32 cellular contexts compared by ENCODE assay signal in genomic region chr6:17083397-17083796, GRCh38. TPM values are rescaled to one million over a fixed set of nuclear protein-coding genes. Genes with fewer than 3 reads are reported as not detected.
"Had no signal": no experiment of that assay in that cellular context is flagged by ENCODE, and none has a peak within 500 bp of the region (broad histone marks: within the 10 kb centered on the region; RNA-seq: fewer than 3 reads in every experiment).

No MANE protein-coding gene starts in this region.

- H3K36me3 ChIP-seq: ascending aorta, cardiac muscle cell, colonic mucosa had no signal

- DNase-seq: activated B cell treated with CpG ODN at 0.5 μM for 24 hours; activated CD4-positive, alpha-beta memory T cell treated with anti-CD3 and anti-CD28 coated beads, Interleukin-2, amount 10 ng/mL, durations not matched to agents 7 days and 5 days; activated CD4-positive, alpha-beta T cell treated with anti-CD3 and anti-CD28 coated beads for 4 hours; activated CD4-positive, alpha-beta T cell treated with anti-CD3 and anti-CD28 coated beads, Interleukin-2, amount 10 ng/mL, durations not matched to agents 24 days and 14 days; activated CD4-positive, alpha-beta T cell treated with anti-CD3 and anti-CD28 coated beads, Interleukin-2, amount 50 U/mL, for 48 hours; activated CD4-positive, CD25-positive, alpha-beta regulatory T cell treated with anti-CD3 and anti-CD28 coated beads, Interleukin-2, amount 50 U/mL, for 72 hours; activated CD8-positive, alpha-beta memory T cell treated with anti-CD3 and anti-CD28 coated beads for 24 hours; activated CD8-positive, alpha-beta memory T cell treated with anti-CD3 and anti-CD28 coated beads, Interleukin-2, amount 10 ng/mL, durations not matched to agents 7 days and 5 days; activated CD8-positive, alpha-beta memory T cell treated with anti-CD3 and anti-CD28 coated beads, Interleukin-2, amount 50 U/mL, for 48 hours; activated CD8-positive, alpha-beta T cell treated with anti-CD3 and anti-CD28 coated beads, Interleukin-2, amount 10 ng/mL, durations not matched to agents 7 days and 5 days; activated effector memory CD4-positive, alpha-beta T cell treated with Interleukin-2 at 50 U/mL for 16 hours; activated gamma-delta T cell; activated naive CD4-positive, alpha-beta T cell treated with anti-CD3 and anti-CD28 coated beads, Interleukin-2, amount 10 ng/mL, durations not matched to agents 7 days and 5 days; activated naive CD4-positive, alpha-beta T cell treated with Interleukin-2 at 50 U/mL for 16 hours; activated naive CD8-positive, alpha-beta T cell treated with anti-CD3 and anti-CD28 coated beads, Interleukin-2, amount 10 ng/mL, durations not matched to agents 7 days and 5 days; activated naive CD8-positive, alpha-beta T cell treated with anti-CD3 and anti-CD28 coated beads, Interleukin-2, amount 50 U/mL, for 24 hours; activated T-cell treated with anti-CD3 and anti-CD28 coated beads, Interleukin-2, amount 50 U/mL, for 24 hours; activated T-cell treated with anti-CD3 and anti-CD28 coated beads, Interleukin-2, amount 50 U/mL, for 48 hours; amygdala; anterior cingulate cortex; caudate nucleus; cerebellar nuclear complex; colonic mucosa; T-helper 2 cell; T-helper 9 cell had no signal

- H3K4me3 ChIP-seq: ascending aorta, cardiac muscle cell, colonic mucosa had no signal

- H3K27me3 ChIP-seq: ascending aorta, cardiac muscle cell, colonic mucosa had no signal

- ATAC-seq: activated CD8-positive, alpha-beta memory T cell treated with anti-CD3 and anti-CD28 coated beads, Interleukin-2, amount 10 ng/mL, durations not matched to agents 7 days and 5 days; activated CD8-positive, alpha-beta T cell treated with anti-CD3 and anti-CD28 coated beads, Interleukin-2, amount 10 ng/mL, durations not matched to agents 7 days and 5 days; activated naive CD8-positive, alpha-beta T cell treated with anti-CD3 and anti-CD28 coated beads, Interleukin-2, amount 50 U/mL, for 24 hours had no signal

- FAIRE-seq: bronchial epithelial cell, TTC549 had no signal

- H3K9me3 ChIP-seq: ascending aorta, colonic mucosa had no signal

- H3K4me1 ChIP-seq: ascending aorta, colonic mucosa had no signal

- H3K27ac ChIP-seq: ascending aorta, cardiac muscle cell, colonic mucosa, VCaP had no signal

RNA-seq across cellular contexts. Expression of gene STMND1, which starts 18.5 kb away (rescaled TPM):
- total RNA-seq: activated B cell treated with CpG ODN at 0.5 μM for 24 hours; activated CD4-positive, alpha-beta memory T cell treated with anti-CD3 and anti-CD28 coated beads, Interleukin-2, amount 10 ng/mL, durations not matched to agents 7 days and 5 days; activated CD4-positive, alpha-beta T cell treated with anti-CD3 and anti-CD28 coated beads, Interleukin-2, amount 10 ng/mL, durations not matched to agents 24 days and 14 days; activated CD8-positive, alpha-beta memory T cell treated with anti-CD3 and anti-CD28 coated beads, Interleukin-2, amount 10 ng/mL, durations not matched to agents 7 days and 5 days; activated CD8-positive, alpha-beta T cell treated with anti-CD3 and anti-CD28 coated beads, Interleukin-2, amount 10 ng/mL, durations not matched to agents 7 days and 5 days; activated naive CD8-positive, alpha-beta T cell treated with anti-CD3 and anti-CD28 coated beads, Interleukin-2, amount 10 ng/mL, durations not matched to agents 7 days and 5 days; activated T-helper 2 cell treated with anti-CD3 and anti-CD28 coated beads, Interferon-gamma antibody, Interleukin-2, Interleukin-4, amounts not matched to agents 10 μg/mL and 5 μg/mL and 100 μg/mL, durations not matched to agents 14 hours and 24 hours and 36 hours; ascending aorta; bronchial epithelial cell; cardiac muscle cell; chondrocyte had no signal
- polyA plus RNA-seq: cardiac muscle cell had no signal
